1 cellular context compared by ENCODE assay signal in genomic region chr13:58298556-58299135, GRCh38.
A peak's percentile ranks its signal among the peaks of the same experiment; 100 is the strongest.
TF ChIP-seq lines count a peak whose summit lies in the region.

No MANE protein-coding gene starts in this region.

TF ChIP-seq in HepG2, 621 proteins besides CTCF, POLR2A, EP300 and RAD21 (continued from another document and continues in another):
- TF ChIP-seq ZBTB40 (IDR thresholded peaks at IDR 0.05) (no peak), ZBTB40 (CRISPR knock-in tag; IDR thresholded peaks at IDR 0.05) (no peak), ZFP1 (CRISPR knock-in tag; IDR thresholded peaks at IDR 0.05) (no peak), MEF2D (CRISPR knock-in tag; IDR thresholded peaks at IDR 0.05) (no peak), RARA (CRISPR knock-in tag; IDR thresholded peaks at IDR 0.05) (peak; percentile 44; the same call in 1 of the 2 replicates), ZNF552 (CRISPR knock-in tag; IDR thresholded peaks at IDR 0.05; ENCODE audit: borderline replicate concordance) (no peak), ZFP41 (CRISPR knock-in tag; IDR thresholded peaks at IDR 0.05; ENCODE audit: borderline replicate concordance) (no peak), ZNF432 (CRISPR knock-in tag; IDR thresholded peaks at IDR 0.05; ENCODE audit: borderline replicate concordance) (no peak), SATB2 (CRISPR knock-in tag; IDR thresholded peaks at IDR 0.05) (no peak), HNF4A (CRISPR knock-in tag; IDR thresholded peaks at IDR 0.05) (peak; percentile 67), ZNF276 (CRISPR knock-in tag; IDR thresholded peaks at IDR 0.05; ENCODE audit: low read depth) (no peak), HNRNPH1 (optimal IDR thresholded peaks at IDR 0.05; ENCODE audit: low read depth, low read length) (no peak), ZNF629 (CRISPR knock-in tag; conservative IDR thresholded peaks at IDR 0.05) (no peak), NR1H2 (CRISPR knock-in tag; IDR thresholded peaks at IDR 0.05; ENCODE audit: borderline replicate concordance, low read depth) (no peak), FOXP4 (CRISPR knock-in tag; IDR thresholded peaks at IDR 0.05) (0 out of 2 replicates have a peak, but pooled peaks have one; percentile 19), IKZF1 (IDR thresholded peaks at IDR 0.05) (no peak), SP140L (CRISPR knock-in tag; IDR thresholded peaks at IDR 0.05; ENCODE audit: borderline replicate concordance) (no peak), ZNF256 (CRISPR knock-in tag; conservative IDR thresholded peaks at IDR 0.05) (no peak), MXI1 (IDR thresholded peaks at IDR 0.05; ENCODE audit: borderline replicate concordance, low read depth, low read length) (no peak), JUN (CRISPR knock-in tag; IDR thresholded peaks at IDR 0.05) (no peak), ZEB1 (IDR thresholded peaks at IDR 0.05; ENCODE audit: insufficient replicate concordance, low read depth) (no peak), NONO (IDR thresholded peaks at IDR 0.05) (no peak), NONO (CRISPR knock-in tag; conservative IDR thresholded peaks at IDR 0.05) (no peak), ZFP91 (CRISPR knock-in tag; IDR thresholded peaks at IDR 0.05; ENCODE audit: borderline replicate concordance) (no peak), MAFF (IDR thresholded peaks at IDR 0.05; ENCODE audit: low read depth, low read length) (peak; percentile 77), NR2F6 (IDR thresholded peaks at IDR 0.05) (no peak), NR2F6 (CRISPR knock-in tag; IDR thresholded peaks at IDR 0.05) (no peak), ZNF768 (CRISPR knock-in tag; IDR thresholded peaks at IDR 0.05) (no peak), REXO4 (CRISPR knock-in tag; IDR thresholded peaks at IDR 0.05; ENCODE audit: borderline replicate concordance) (no peak), ETV6 (CRISPR knock-in tag; conservative IDR thresholded peaks at IDR 0.05) (no peak), SOX6 (IDR thresholded peaks at IDR 0.05) (no peak), SOX6 (CRISPR knock-in tag; IDR thresholded peaks at IDR 0.05) (peak; percentile 39; the same call in 1 of the 2 replicates)
- TF ChIP-seq, protein P1, sequence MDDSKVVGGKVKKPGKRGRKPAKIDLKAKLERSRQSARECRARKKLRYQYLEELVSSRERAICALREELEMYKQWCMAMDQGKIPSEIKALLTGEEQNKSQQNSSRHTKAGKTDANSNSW (CRISPR knock-in tag; IDR thresholded peaks at IDR 0.05; ENCODE audit: borderline replicate concordance) = no peak
- TF ChIP-seq, protein P2, sequence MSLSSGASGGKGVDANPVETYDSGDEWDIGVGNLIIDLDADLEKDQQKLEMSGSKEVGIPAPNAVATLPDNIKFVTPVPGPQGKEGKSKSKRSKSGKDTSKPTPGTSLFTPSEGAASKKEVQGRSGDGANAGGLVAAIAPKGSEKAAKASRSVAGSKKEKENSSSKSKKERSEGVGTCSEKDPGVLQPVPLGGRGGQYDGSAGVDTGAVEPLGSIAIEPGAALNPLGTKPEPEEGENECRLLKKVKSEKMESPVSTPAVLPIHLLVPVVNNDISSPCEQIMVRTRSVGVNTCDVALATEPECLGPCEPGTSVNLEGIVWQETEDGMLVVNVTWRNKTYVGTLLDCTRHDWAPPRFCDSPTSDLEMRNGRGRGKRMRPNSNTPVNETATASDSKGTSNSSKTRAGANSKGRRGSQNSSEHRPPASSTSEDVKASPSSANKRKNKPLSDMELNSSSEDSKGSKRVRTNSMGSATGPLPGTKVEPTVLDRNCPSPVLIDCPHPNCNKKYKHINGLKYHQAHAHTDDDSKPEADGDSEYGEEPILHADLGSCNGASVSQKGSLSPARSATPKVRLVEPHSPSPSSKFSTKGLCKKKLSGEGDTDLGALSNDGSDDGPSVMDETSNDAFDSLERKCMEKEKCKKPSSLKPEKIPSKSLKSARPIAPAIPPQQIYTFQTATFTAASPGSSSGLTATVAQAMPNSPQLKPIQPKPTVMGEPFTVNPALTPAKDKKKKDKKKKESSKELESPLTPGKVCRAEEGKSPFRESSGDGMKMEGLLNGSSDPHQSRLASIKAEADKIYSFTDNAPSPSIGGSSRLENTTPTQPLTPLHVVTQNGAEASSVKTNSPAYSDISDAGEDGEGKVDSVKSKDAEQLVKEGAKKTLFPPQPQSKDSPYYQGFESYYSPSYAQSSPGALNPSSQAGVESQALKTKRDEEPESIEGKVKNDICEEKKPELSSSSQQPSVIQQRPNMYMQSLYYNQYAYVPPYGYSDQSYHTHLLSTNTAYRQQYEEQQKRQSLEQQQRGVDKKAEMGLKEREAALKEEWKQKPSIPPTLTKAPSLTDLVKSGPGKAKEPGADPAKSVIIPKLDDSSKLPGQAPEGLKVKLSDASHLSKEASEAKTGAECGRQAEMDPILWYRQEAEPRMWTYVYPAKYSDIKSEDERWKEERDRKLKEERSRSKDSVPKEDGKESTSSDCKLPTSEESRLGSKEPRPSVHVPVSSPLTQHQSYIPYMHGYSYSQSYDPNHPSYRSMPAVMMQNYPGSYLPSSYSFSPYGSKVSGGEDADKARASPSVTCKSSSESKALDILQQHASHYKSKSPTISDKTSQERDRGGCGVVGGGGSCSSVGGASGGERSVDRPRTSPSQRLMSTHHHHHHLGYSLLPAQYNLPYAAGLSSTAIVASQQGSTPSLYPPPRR (CRISPR knock-in tag; IDR thresholded peaks at IDR 0.05; ENCODE audit: borderline replicate concordance) = no peak
- TF ChIP-seq, protein P3, sequence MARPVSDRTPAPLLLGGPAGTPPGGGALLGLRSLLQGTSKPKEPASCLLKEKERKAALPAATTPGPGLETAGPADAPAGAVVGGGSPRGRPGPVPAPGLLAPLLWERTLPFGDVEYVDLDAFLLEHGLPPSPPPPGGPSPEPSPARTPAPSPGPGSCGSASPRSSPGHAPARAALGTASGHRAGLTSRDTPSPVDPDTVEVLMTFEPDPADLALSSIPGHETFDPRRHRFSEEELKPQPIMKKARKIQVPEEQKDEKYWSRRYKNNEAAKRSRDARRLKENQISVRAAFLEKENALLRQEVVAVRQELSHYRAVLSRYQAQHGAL (CRISPR knock-in tag; IDR thresholded peaks at IDR 0.05; ENCODE audit: not compliant biosample characterization) = no peak
- TF ChIP-seq, protein P4, sequence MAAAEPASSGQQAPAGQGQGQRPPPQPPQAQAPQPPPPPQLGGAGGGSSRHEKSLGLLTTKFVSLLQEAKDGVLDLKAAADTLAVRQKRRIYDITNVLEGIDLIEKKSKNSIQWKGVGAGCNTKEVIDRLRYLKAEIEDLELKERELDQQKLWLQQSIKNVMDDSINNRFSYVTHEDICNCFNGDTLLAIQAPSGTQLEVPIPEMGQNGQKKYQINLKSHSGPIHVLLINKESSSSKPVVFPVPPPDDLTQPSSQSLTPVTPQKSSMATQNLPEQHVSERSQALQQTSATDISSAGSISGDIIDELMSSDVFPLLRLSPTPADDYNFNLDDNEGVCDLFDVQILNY (CRISPR knock-in tag; conservative IDR thresholded peaks at IDR 0.05) = no peak
